Comparison of ENCODE assay signal across 8 cellular contexts in genomic region chr6:52517502-52518278, GRCh38. TPM values are rescaled to one million over a fixed set of nuclear protein-coding genes. Genes with fewer than 3 reads are reported as not detected.
DNase-seq lines count a peak whose midpoint lies in the region; ATAC-seq, FAIRE-seq and TF ChIP-seq lines count a peak whose summit lies in the region.

No MANE protein-coding gene starts in this region.

- no peaks in the 10 kb centered on the region for H4K20me1 ChIP-seq in KMS-11 (ENCODE audit: insufficient read depth)

- no peaks in the 10 kb centered on the region for H3K9me3 ChIP-seq in pancreas

- H3K36me3 Mint-ChIP-seq in activated T-cell treated with anti-CD3 and anti-CD28 coated beads, Interleukin-2, amount 50 U/mL, for 72 hours (ENCODE audit: insufficient read depth in 2 of 2) = no peaks in the 10 kb centered on the region
- H3K36me3 Mint-ChIP-seq in glutamatergic neuron (ENCODE audit: unreplicated experiment) = no peaks in the 10 kb centered on the region

- DNase-seq in GM03348 (ENCODE audit: low spot score) (peak; percentile 90), glutamatergic neuron (peak; percentile 56), pancreas (peak in 5 of 6 donors; percentile 66 to 84 (median 74)), NCI-H748 (lab: John Stamatoyannopoulos, UW; ENCODE audit: unreplicated experiment) (no peak), GM19238 (ENCODE audit: insufficient read length, low spot score) (no peak)
- peak; percentile 62 to 71 for DNase-seq in activated T-cell treated with anti-CD3 and anti-CD28 coated beads, Interleukin-2, amount 50 U/mL, for 72 hours

- TF ChIP-seq CTCF in KMS-11 (conservative IDR thresholded peaks at IDR 0.05; ENCODE audit: low read depth, low read length) (no peak), glutamatergic neuron (IDR thresholded peaks at IDR 0.05; ENCODE audit: partially characterized antibody, unreplicated experiment) (no peak), pancreas (IDR thresholded peaks at IDR 0.05) (no peak)

- H3K4me2 ChIP-seq in KMS-11 = peak overlapping the region; percentile 87

- 71 to 84% methylated on average over 14 of the region's 14 CpGs for whole genome bisulfite sequencing in pancreas, 2 donors

- peaks cover 74% of the 10 kb centered on the region for H3K79me2 ChIP-seq in KMS-11 (ENCODE audit: insufficient read depth, low read depth)

- H3K9ac ChIP-seq in KMS-11 = peak overlapping the region; percentile 23; the same call in 1 of the 2 replicates

- intact Hi-C loops in pancreas (cut with DNase I) = loop anchor here in 1 of 3 donors (10.0 kb wide), 1 partner anchor 47 kb away; no protein-coding TSS in a partner anchor

- H3K4me1 Mint-ChIP-seq in activated T-cell treated with anti-CD3 and anti-CD28 coated beads, Interleukin-2, amount 50 U/mL, for 72 hours (ENCODE audit: low read depth) = peaks cover 26% of the 10 kb centered on the region
- peaks cover 40% of the 10 kb centered on the region for H3K4me1 Mint-ChIP-seq in glutamatergic neuron (ENCODE audit: low read depth, unreplicated experiment)

- no peaks in the 10 kb centered on the region for H3K27me3 ChIP-seq in KMS-11 (ENCODE audit: insufficient read depth, low read depth)
- H3K27me3 ChIP-seq in pancreas = no peaks in the 10 kb centered on the region

- H3K27me3 Mint-ChIP-seq in activated T-cell treated with anti-CD3 and anti-CD28 coated beads, Interleukin-2, amount 50 U/mL, for 72 hours (ENCODE audit: low read depth) = no peaks in the 10 kb centered on the region
- peaks cover 6% of the 10 kb centered on the region for H3K27me3 Mint-ChIP-seq in glutamatergic neuron (ENCODE audit: unreplicated experiment)

- H3K36me3 ChIP-seq in KMS-11 (ENCODE audit: insufficient read depth) (peaks cover 20% of the 10 kb centered on the region), pancreas (no peaks in the 10 kb centered on the region)

- H3K4me3 Mint-ChIP-seq in activated T-cell treated with anti-CD3 and anti-CD28 coated beads, Interleukin-2, amount 50 U/mL, for 72 hours = no peak overlapping the region
- H3K4me3 Mint-ChIP-seq in glutamatergic neuron (ENCODE audit: unreplicated experiment) = peak overlapping the region; percentile 44

- H3K27ac Mint-ChIP-seq in activated T-cell treated with anti-CD3 and anti-CD28 coated beads, Interleukin-2, amount 50 U/mL, for 72 hours = peak overlapping the region; percentile 3
- H3K27ac Mint-ChIP-seq in glutamatergic neuron (ENCODE audit: unreplicated experiment) = peak overlapping the region; percentile 90

- H3K27ac ChIP-seq in KMS-11 = peak overlapping the region; percentile 76
- H3K27ac ChIP-seq in pancreas = peak overlapping the region in 2 of 4 donors; percentile 58 to 81

- H3K4me3 ChIP-seq in KMS-11 (IDR thresholded peaks at IDR 0.05; ENCODE audit: insufficient read depth, low read depth, low read length) (no peak overlapping the region), pancreas (no peak overlapping the region)

- no peak for FAIRE-seq in pancreas (lab: Jason Lieb, UNC)

- H3K9me3 Mint-ChIP-seq in activated T-cell treated with anti-CD3 and anti-CD28 coated beads, Interleukin-2, amount 50 U/mL, for 72 hours = no peaks in the 10 kb centered on the region
- H3K9me3 Mint-ChIP-seq in glutamatergic neuron (ENCODE audit: unreplicated experiment) = no peaks in the 10 kb centered on the region

- H3K4me1 ChIP-seq in KMS-11 (ENCODE audit: low read depth, poor library complexity, severe bottlenecking) (peaks cover 89% of the 10 kb centered on the region), pancreas (peaks cover 0 to 12% (median 0%) of the 10 kb centered on the region in 3 donors)

- ATAC-seq in GM21723 (IDR thresholded peaks at IDR 0.05; ENCODE audit: unreplicated experiment) = peak; percentile 93
- ATAC-seq in activated T-cell treated with anti-CD3 and anti-CD28 coated beads, Interleukin-2, amount 50 U/mL, for 72 hours (replicated peaks in 1 of 2) = peak; percentile 97 to 100
- peak; percentile 86 to 95 (median 93) for ATAC-seq in pancreas

- no peak overlapping the region for H2AFZ ChIP-seq in KMS-11 (ENCODE audit: low read depth)

RNA-seq across cellular contexts. Expression of gene TRAM2, which starts 59.2 kb away (rescaled TPM):
- total RNA-seq in activated T-cell treated with anti-CD3 and anti-CD28 coated beads, Interleukin-2, amount 50 U/mL, for 72 hours = 1 to 10 TPM; 4.9 to 5.2 TPM
- total RNA-seq in glutamatergic neuron (ENCODE audit: unreplicated experiment) (16.2 TPM), pancreas (10 to 100 TPM in 1 of 6 donors, 1 to 10 TPM in 5; 3.9 to 11.2 (median 6.1) TPM)
- polyA plus RNA-seq in pancreas = 1 to 10 TPM; 1.9 to 3.2 TPM

Comparison
In these comparisons a context has a peak if more than half of its experiments do, and no peak if none do; other contexts are left out.
1. DNase-seq: peak in GM03348 (single experiment), activated T-cell treated with anti-CD3 and anti-CD28 coated beads, Interleukin-2, amount 50 U/mL, for 72 hours (2 of 2), glutamatergic neuron (single experiment) and pancreas (5 of 6); none in NCI-H748 (single experiment) and GM19238 (single experiment).
2. Peak in every context shown above with its lines, with median percentiles within 50 percentile points of each other: ATAC-seq.